In the genomic region with DNA sequence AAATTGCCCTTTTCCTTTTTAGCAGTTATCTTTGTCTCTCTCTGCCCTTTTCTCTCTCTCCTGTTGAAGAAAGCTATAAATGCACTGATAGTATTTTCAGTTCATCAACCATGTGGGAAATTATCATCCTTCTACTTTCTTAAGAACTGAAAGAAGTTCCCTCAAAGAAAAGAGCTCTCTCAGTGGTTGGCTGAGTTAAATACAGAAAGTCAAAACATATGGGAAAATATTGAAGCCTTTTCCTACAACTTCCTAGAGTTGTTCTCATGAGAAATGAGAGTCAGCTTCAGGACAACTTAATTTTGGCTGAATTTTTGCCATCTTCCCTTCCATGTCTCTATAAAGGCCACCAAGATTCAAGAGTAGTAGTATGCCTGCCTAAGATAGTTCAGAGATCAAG, we compare ENCODE assay signal across 18 cellular contexts.
DNase-seq lines count a peak whose midpoint lies in the region; FAIRE-seq and TF ChIP-seq lines count a peak whose summit lies in the region.
"Had no signal": no experiment of that assay in that cellular context is flagged by ENCODE, and none has a peak within 500 bp of the region (broad histone marks: within the 10 kb centered on the region; RNA-seq: fewer than 3 reads in every experiment).

No MANE protein-coding gene starts in this region.

- no peak overlapping the region for H3K9ac ChIP-seq in keratinocyte (ENCODE audit: control insufficient read depth, extremely low read depth, insufficient read depth, low read length)

- peaks cover 42% of the 10 kb centered on the region for H3K4me1 Mint-ChIP-seq in activated naive CD4-positive, alpha-beta T cell treated with anti-CD3 and anti-CD28 coated beads, Interleukin-2, amount 50 U/mL, for 24 hours
- H3K4me1 Mint-ChIP-seq in activated naive CD4-positive, alpha-beta T cell treated with anti-CD3 and anti-CD28 coated beads for 36 hours (ENCODE audit: low read depth), result peaks cover 51% of the 10 kb centered on the region
- H3K4me1 Mint-ChIP-seq in nephron progenitor cell, result peaks cover 5% of the 10 kb centered on the region

- H3K36me3 Mint-ChIP-seq in activated naive CD4-positive, alpha-beta T cell treated with anti-CD3 and anti-CD28 coated beads, Interleukin-2, amount 50 U/mL, for 24 hours, result no peaks in the 10 kb centered on the region
- H3K36me3 Mint-ChIP-seq in activated naive CD4-positive, alpha-beta T cell treated with anti-CD3 and anti-CD28 coated beads for 36 hours (ENCODE audit: low read depth), result no peaks in the 10 kb centered on the region
- no peaks in the 10 kb centered on the region for H3K36me3 Mint-ChIP-seq in nephron progenitor cell (ENCODE audit: low read depth)

- H3K4me2 ChIP-seq in OCI-LY7 (ENCODE audit: low read length) (no peak overlapping the region), keratinocyte (ENCODE audit: control insufficient read depth, extremely low read depth, insufficient read depth, low read depth, low read length) (no peak overlapping the region)
- H3K4me2 ChIP-seq: A549 had no signal

- peak; percentile 43 for FAIRE-seq in keratinocyte (lab: Jason Lieb, UNC)
- FAIRE-seq: A549, GM12892, H1, HTR-8/SVneo had no signal

- H2AFZ ChIP-seq in OCI-LY7 (ENCODE audit: low read length) (peak overlapping the region; percentile 25; the same call in 1 of the 2 replicates), keratinocyte (ENCODE audit: control insufficient read depth, low read length) (peak overlapping the region; percentile 12)

- no peaks in the 10 kb centered on the region for H3K9me3 Mint-ChIP-seq in activated naive CD4-positive, alpha-beta T cell treated with anti-CD3 and anti-CD28 coated beads, Interleukin-2, amount 50 U/mL, for 24 hours
- H3K9me3 Mint-ChIP-seq in activated naive CD4-positive, alpha-beta T cell treated with anti-CD3 and anti-CD28 coated beads for 36 hours, result peaks cover 3% of the 10 kb centered on the region
- no peaks in the 10 kb centered on the region for H3K9me3 Mint-ChIP-seq in nephron progenitor cell

- TF ChIP-seq CTCF in OCI-LY7 (conservative IDR thresholded peaks at IDR 0.05; ENCODE audit: low read length) (no peak), keratinocyte (optimal IDR thresholded peaks at IDR 0.05 in 1 of 3, IDR thresholded peaks at IDR 0.05 in 1 of 3, conservative IDR thresholded peaks at IDR 0.05 in 1 of 3; ENCODE audit: extremely low read depth in 1 of 3, insufficient read depth in 2 of 3, low read length in 3 of 3) (no peak), nephron progenitor cell (IDR thresholded peaks at IDR 0.05) (no peak)

- H3K4me3 ChIP-seq in OCI-LY7 (ENCODE audit: low read depth, low read length, poor library complexity, severe bottlenecking), result no peak overlapping the region
- no peak overlapping the region for H3K4me3 ChIP-seq in keratinocyte (ENCODE audit: control insufficient read depth in 2 of 3, extremely low read depth in 1 of 3, insufficient read depth in 2 of 3, low read depth in 1 of 3, low read length in 3 of 3)
- H3K4me3 ChIP-seq: A549, Peyer's patch had no signal

- H3K4me1 ChIP-seq in OCI-LY7 (ENCODE audit: insufficient read depth, low read length, poor library complexity, severe bottlenecking), result peaks cover 24% of the 10 kb centered on the region
- peaks cover 4% of the 10 kb centered on the region for H3K4me1 ChIP-seq in keratinocyte (ENCODE audit: control insufficient read depth, extremely low read depth, insufficient read depth, low read length)

- H3K27me3 ChIP-seq in keratinocyte (ENCODE audit: control insufficient read depth, extremely low read depth, insufficient read depth, low read length), result no peaks in the 10 kb centered on the region
- H3K27me3 ChIP-seq: Peyer's patch had no signal

- H3K79me2 ChIP-seq in OCI-LY7 (ENCODE audit: insufficient read depth, low read depth, low read length) (no peaks in the 10 kb centered on the region), keratinocyte (ENCODE audit: control insufficient read depth, insufficient read depth, low read length) (no peaks in the 10 kb centered on the region)

- no peaks in the 10 kb centered on the region for H3K9me3 ChIP-seq in OCI-LY7 (ENCODE audit: low read length)
- H3K9me3 ChIP-seq in keratinocyte (ENCODE audit: control insufficient read depth, low read depth, low read length), result no peaks in the 10 kb centered on the region
- H3K9me3 ChIP-seq: A549, Peyer's patch had no signal

- H4K20me1 ChIP-seq in OCI-LY7 (ENCODE audit: insufficient read depth, low read length), result no peaks in the 10 kb centered on the region
- no peaks in the 10 kb centered on the region for H4K20me1 ChIP-seq in keratinocyte (ENCODE audit: control insufficient read depth, extremely low read depth, insufficient read depth, low read length)

- no peaks in the 10 kb centered on the region for H3K36me3 ChIP-seq in OCI-LY7 (ENCODE audit: insufficient read depth, low read length)
- H3K36me3 ChIP-seq in keratinocyte (ENCODE audit: control insufficient read depth in 2 of 2, extremely low read depth in 1 of 2, insufficient read depth in 2 of 2, low read length in 2 of 2), result no peaks in the 10 kb centered on the region
- H3K36me3 ChIP-seq: Peyer's patch had no signal

- intact Hi-C loops in activated naive CD4-positive, alpha-beta T cell treated with anti-CD3 and anti-CD28 coated beads for 36 hours (cut with micrococcal nuclease), result no loop called here
- intact Hi-C loops in OCI-LY7 (cut with micrococcal nuclease; ENCODE audit: unreplicated experiment), result no loop called here

- dilution Hi-C loops in keratinocyte (cut with MboI; ENCODE audit: extremely low pct_ligation_motif_present, low sequenced_read_pairs), result no loop called here

- H3K9me1 ChIP-seq in keratinocyte (ENCODE audit: control insufficient read depth, extremely low read depth, insufficient read depth, low read length), result no peaks in the 10 kb centered on the region

- no peak for DNase-seq in activated naive CD4-positive, alpha-beta T cell treated with anti-CD3 and anti-CD28 coated beads for 36 hours
- DNase-seq in OCI-LY7 (ENCODE audit: low spot score) (no peak), keratinocyte (ENCODE audit: low read depth, low spot score) (no peak), NCI-H2029 (lab: John Stamatoyannopoulos, UW) (no peak), nephron progenitor cell (no peak)
- DNase-seq in activated CD4-positive, CD25-positive, alpha-beta regulatory T cell (lab: John Stamatoyannopoulos, UW), result no peak
- DNase-seq: CD4-positive, CD25-positive, alpha-beta regulatory T cell; HFFc6; NCI-H146; NCI-H446 treated with DMSO at 0.1 percent for 48 hours; NCI-H748 treated with DMSO at 0.1 percent for 48 hours; Peyer's patch; Right ventricle myocardium superior had no signal

- no peaks in the 10 kb centered on the region for H3K9me2 ChIP-seq in OCI-LY7 (ENCODE audit: insufficient read depth, low read length)

- H3K27ac ChIP-seq in OCI-LY7 (ENCODE audit: low read depth, low read length, poor library complexity, severe bottlenecking) (no peak overlapping the region), keratinocyte (ENCODE audit: control insufficient read depth, insufficient read depth, low read length) (no peak overlapping the region)
- H3K27ac ChIP-seq: A549, Peyer's patch had no signal

- CTCF ChIA-PET in activated naive CD4-positive, alpha-beta T cell treated with anti-CD3 and anti-CD28 coated beads for 36 hours (lab: Charles Lee), result no interaction called here
- CTCF ChIA-PET in OCI-LY7 (lab: Charles Lee; ENCODE audit: unreplicated experiment), result no interaction called here

- H3K27ac Mint-ChIP-seq in activated naive CD4-positive, alpha-beta T cell treated with anti-CD3 and anti-CD28 coated beads, Interleukin-2, amount 50 U/mL, for 24 hours, result peak overlapping the region; percentile 26
- no peak overlapping the region for H3K27ac Mint-ChIP-seq in activated naive CD4-positive, alpha-beta T cell treated with anti-CD3 and anti-CD28 coated beads for 36 hours
- H3K27ac Mint-ChIP-seq in nephron progenitor cell, result no peak overlapping the region
- H3K27ac Mint-ChIP-seq: HFFc6 had no signal

- no TSS peak for BruUV-seq in OCI-LY7 (replicated peaks; lab: Mats Ljungman, UMichigan)

- H3K4me3 Mint-ChIP-seq in activated naive CD4-positive, alpha-beta T cell treated with anti-CD3 and anti-CD28 coated beads, Interleukin-2, amount 50 U/mL, for 24 hours, result no peak overlapping the region
- no peak overlapping the region for H3K4me3 Mint-ChIP-seq in activated naive CD4-positive, alpha-beta T cell treated with anti-CD3 and anti-CD28 coated beads for 36 hours
- no peak overlapping the region for H3K4me3 Mint-ChIP-seq in nephron progenitor cell
- H3K4me3 Mint-ChIP-seq: CD4-positive, CD25-positive, alpha-beta regulatory T cell; HFFc6 had no signal

- H3K27me3 Mint-ChIP-seq in activated naive CD4-positive, alpha-beta T cell treated with anti-CD3 and anti-CD28 coated beads, Interleukin-2, amount 50 U/mL, for 24 hours, result no peaks in the 10 kb centered on the region
- H3K27me3 Mint-ChIP-seq in activated naive CD4-positive, alpha-beta T cell treated with anti-CD3 and anti-CD28 coated beads for 36 hours (ENCODE audit: low read depth), result no peaks in the 10 kb centered on the region
- no peaks in the 10 kb centered on the region for H3K27me3 Mint-ChIP-seq in nephron progenitor cell (ENCODE audit: low read depth, poor library complexity)
- H3K27me3 Mint-ChIP-seq: CD4-positive, CD25-positive, alpha-beta regulatory T cell had no signal

- POLR2A ChIA-PET in OCI-LY7 (lab: Charles Lee), result interaction anchor here (0.6 to 1.2 kb wide), 4 partner anchors 11 to 132 kb away, joined by 3 to 5 read pairs (median 4); no protein-coding TSS in a partner anchor
